Comparison of ENCODE assay signal across 29 cellular contexts in the genomic region with DNA sequence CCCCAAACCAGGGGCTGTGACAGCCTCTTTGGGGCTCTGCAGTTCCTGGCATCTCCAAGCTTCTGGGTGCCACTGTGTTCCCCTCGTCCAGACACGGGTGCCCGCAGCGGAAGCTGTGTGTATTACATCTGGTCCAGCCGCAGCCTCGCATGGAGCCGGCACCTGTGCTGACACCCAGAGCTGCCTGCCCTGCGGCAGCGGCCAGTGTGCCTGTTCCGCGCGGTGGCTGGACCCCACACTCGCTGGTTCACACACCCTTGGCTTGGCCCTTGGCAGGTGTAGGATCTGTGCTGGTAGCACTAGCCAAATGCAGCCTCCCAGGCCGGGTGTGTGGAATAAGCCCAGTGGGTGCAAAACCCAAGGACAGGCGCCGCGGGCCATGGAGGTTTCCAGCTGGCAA. TPM values are rescaled to one million over a fixed set of nuclear protein-coding genes. Genes with fewer than 3 reads are reported as not detected.
"Had no signal": no experiment of that assay in that cellular context is flagged by ENCODE, and none has a peak within 500 bp of the region (broad histone marks: within the 10 kb centered on the region; RNA-seq: fewer than 3 reads in every experiment).

No MANE protein-coding gene starts in this region.

- H3K9ac ChIP-seq: parathyroid adenoma had no signal

- H3K36me3 Mint-ChIP-seq: mesothelial cell of epicardium; naive B cell; stimulated activated memory B cell treated with anti-CD40 and anti-IgM and Interleukin-4, amounts not matched to agents 10 μg/mL and 1 μg/mL and 100 μg/mL, for 72 hours; WTC11 had no signal

- H3K4me1 ChIP-seq: psoas muscle, sigmoid colon, thyroid gland had no signal

- H3K9me3 ChIP-seq: psoas muscle, sigmoid colon, thyroid gland had no signal

- DNase-seq: activated CD4-positive, alpha-beta memory T cell treated with anti-CD3 and anti-CD28 coated beads, Interleukin-2, amount 10 ng/mL, durations not matched to agents 7 days and 5 days; activated CD4-positive, alpha-beta T cell treated with anti-CD3 and anti-CD28 coated beads for 1 hour; activated CD4-positive, alpha-beta T cell treated with anti-CD3 and anti-CD28 coated beads, Interleukin-2, amount 10 ng/mL, durations not matched to agents 7 days and 5 days; activated CD8-positive, alpha-beta memory T cell treated with anti-CD3 and anti-CD28 coated beads, Interleukin-2, amount 50 U/mL, for 48 hours; activated gamma-delta T cell treated with Interleukin-2 at 50 U/mL for 16 hours; activated naive CD4-positive, alpha-beta T cell treated with anti-CD3 and anti-CD28 coated beads, Interleukin-2, amount 50 U/mL, for 16 hours; activated T-cell treated with anti-CD3 and anti-CD28 coated beads, Interleukin-2, amount 50 U/mL, for 24 hours; amniotic stem cell; brain microvascular endothelial cell; head of caudate nucleus; immature natural killer cell; kidney; mammary epithelial cell; naive B cell; sigmoid colon; stimulated activated naive CD8-positive, alpha-beta T cell treated with anti-CD3 and anti-CD28 coated beads, Interleukin-15, amount 100 ng/mL, for 72 hours; T-helper 17 cell; T1000; thyroid gland had no signal

- ATAC-seq: stimulated activated memory B cell treated with anti-CD40 and anti-IgM and Interleukin-4, amounts not matched to agents 10 μg/mL and 1 μg/mL and 100 μg/mL, for 72 hours; stimulated activated naive CD8-positive, alpha-beta T cell treated with anti-CD3 and anti-CD28 coated beads, Interleukin-15, amount 100 ng/mL, for 72 hours; T-helper 17 cell had no signal

- H3K27me3 Mint-ChIP-seq: stimulated activated memory B cell treated with anti-CD40 and anti-IgM and Interleukin-4, amounts not matched to agents 10 μg/mL and 1 μg/mL and 100 μg/mL, for 72 hours had no signal

- H3K27ac ChIP-seq: brain microvascular endothelial cell, parathyroid adenoma, psoas muscle, sigmoid colon, thyroid gland had no signal

- H2AFZ ChIP-seq: parathyroid adenoma had no signal

- H3K36me3 ChIP-seq: brain microvascular endothelial cell, sigmoid colon, thyroid gland had no signal

- H3K79me2 ChIP-seq: parathyroid adenoma had no signal

- H3K4me3 Mint-ChIP-seq: activated CD4-positive, alpha-beta memory T cell treated with anti-CD3 and anti-CD28 coated beads, Interleukin-2, amount 10 ng/mL, durations not matched to agents 7 days and 5 days; activated CD4-positive, alpha-beta T cell treated with anti-CD3 and anti-CD28 coated beads, Interleukin-2, amount 10 ng/mL, durations not matched to agents 7 days and 5 days; activated T-cell treated with anti-CD3 and anti-CD28 coated beads, Interleukin-2, amount 50 U/mL, for 24 hours; activated T-helper 17 cell treated with anti-CD3 and anti-CD28 coated beads, Interleukin-2, amount 50 U/mL, for 72 hours; immature natural killer cell; mesothelial cell of epicardium; naive B cell; nephron progenitor cell; stimulated activated memory B cell treated with anti-CD40 and anti-IgM and Interleukin-4, amounts not matched to agents 10 μg/mL and 1 μg/mL and 100 μg/mL, for 72 hours; stimulated activated naive CD8-positive, alpha-beta T cell treated with anti-CD3 and anti-CD28 coated beads, Interleukin-15, amount 100 ng/mL, for 72 hours; T-helper 17 cell; WTC11 had no signal

- H3K4me3 ChIP-seq: psoas muscle, sigmoid colon, thyroid gland had no signal

- H3K27me3 ChIP-seq: thyroid gland had no signal

- H3K4me1 Mint-ChIP-seq: activated CD4-positive, alpha-beta T cell treated with anti-CD3 and anti-CD28 coated beads, Interleukin-2, amount 10 ng/mL, durations not matched to agents 7 days and 5 days; activated T-helper 17 cell treated with anti-CD3 and anti-CD28 coated beads, Interleukin-2, amount 50 U/mL, for 72 hours; immature natural killer cell; mesothelial cell of epicardium; nephron progenitor cell; stimulated activated naive CD8-positive, alpha-beta T cell treated with anti-CD3 and anti-CD28 coated beads, Interleukin-15, amount 100 ng/mL, for 72 hours; WTC11 had no signal

- H3K9me3 Mint-ChIP-seq: activated CD4-positive, alpha-beta memory T cell treated with anti-CD3 and anti-CD28 coated beads, Interleukin-2, amount 10 ng/mL, durations not matched to agents 7 days and 5 days; activated CD4-positive, alpha-beta T cell treated with anti-CD3 and anti-CD28 coated beads, Interleukin-2, amount 10 ng/mL, durations not matched to agents 7 days and 5 days; activated T-cell treated with anti-CD3 and anti-CD28 coated beads, Interleukin-2, amount 50 U/mL, for 24 hours; activated T-helper 17 cell treated with anti-CD3 and anti-CD28 coated beads, Interleukin-2, amount 50 U/mL, for 72 hours; immature natural killer cell; stimulated activated memory B cell treated with anti-CD40 and anti-IgM and Interleukin-4, amounts not matched to agents 10 μg/mL and 1 μg/mL and 100 μg/mL, for 72 hours; stimulated activated naive CD8-positive, alpha-beta T cell treated with anti-CD3 and anti-CD28 coated beads, Interleukin-15, amount 100 ng/mL, for 72 hours had no signal

RNA-seq across cellular contexts. Expression of gene OVOL1, which starts 41.8 kb away (rescaled TPM):
- total RNA-seq: activated CD4-positive, alpha-beta memory T cell treated with anti-CD3 and anti-CD28 coated beads, Interleukin-2, amount 10 ng/mL, durations not matched to agents 7 days and 5 days; activated CD4-positive, alpha-beta T cell treated with anti-CD3 and anti-CD28 coated beads, Interleukin-2, amount 10 ng/mL, durations not matched to agents 7 days and 5 days; cardiac septum; endothelial cell of umbilical vein; psoas muscle; sigmoid colon had no signal
- polyA plus RNA-seq: endothelial cell of umbilical vein, immature natural killer cell, liver had no signal
